In the genomic region with DNA sequence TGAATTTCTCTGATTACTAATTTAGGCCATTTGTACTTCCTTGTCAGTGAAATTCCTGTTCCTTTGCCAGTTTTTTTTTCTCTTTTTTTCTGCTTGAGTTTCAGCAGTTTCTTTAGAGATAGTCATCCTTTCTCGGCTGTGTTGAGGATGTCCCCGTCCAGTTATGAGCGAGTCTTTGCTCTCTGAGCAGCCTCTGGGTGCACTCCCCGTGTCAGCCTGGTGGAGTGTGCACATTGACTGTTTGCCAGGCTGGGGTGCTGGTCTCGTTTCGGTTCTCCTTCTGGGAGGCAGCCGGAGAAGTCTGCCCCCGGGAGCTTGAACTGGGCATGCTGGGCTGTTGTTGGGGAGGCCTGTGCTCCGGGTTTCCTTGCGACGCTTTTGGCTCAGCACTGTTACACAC, we compare ENCODE assay signal across 9 cellular contexts. TPM values are rescaled to one million over a fixed set of nuclear protein-coding genes. Genes with fewer than 3 reads are reported as not detected.
DNase-seq lines count a peak whose midpoint lies in the region; ATAC-seq and TF ChIP-seq lines count a peak whose summit lies in the region.
"Had no signal": no experiment of that assay in that cellular context is flagged by ENCODE, and none has a peak within 500 bp of the region (broad histone marks: within the 10 kb centered on the region; RNA-seq: fewer than 3 reads in every experiment).

No MANE protein-coding gene starts in this region.

- intact Hi-C loops in activated CD4-positive, alpha-beta T cell treated with anti-CD3 and anti-CD28 coated beads for 36 hours (cut with DNase I, micrococcal nuclease) = no loop called here
- intact Hi-C loops in CD8-positive, alpha-beta T cell (cut with DNase I, micrococcal nuclease) = loop anchor here in 1 of 2 experiments (5.0 kb wide), 1 partner anchor 520 kb away; the partner anchor contains the start of gene AKT1

- peak; percentile 54 for DNase-seq in activated CD4-positive, alpha-beta T cell treated with anti-CD3 and anti-CD28 coated beads for 36 hours
- DNase-seq in activated CD4-positive, alpha-beta T cell treated with anti-CD3 and anti-CD28 coated beads, Interleukin-2, amount 50 U/mL, for 4 hours = no peak
- DNase-seq in amniotic epithelial cell (ENCODE audit: low read depth) (peak; percentile 27), suprapubic skin (ENCODE audit: low spot score in 2 of 2) (no peak), GM10248 (ENCODE audit: extremely low spot score) (no peak), NCI-H128 (lab: John Stamatoyannopoulos, UW; ENCODE audit: unreplicated experiment) (no peak)
- DNase-seq in CD8-positive, alpha-beta T cell = no peak
- DNase-seq: activated naive CD8-positive, alpha-beta T cell treated with anti-CD3 and anti-CD28 coated beads, Interleukin-2, amount 10 ng/mL, durations not matched to agents 7 days and 5 days had no signal

- no peak for TF ChIP-seq EP300 in suprapubic skin (IDR thresholded peaks at IDR 0.05)

- no peaks in the 10 kb centered on the region for H3K27me3 Mint-ChIP-seq in activated CD4-positive, alpha-beta T cell treated with anti-CD3 and anti-CD28 coated beads for 36 hours
- H3K27me3 Mint-ChIP-seq in CD8-positive, alpha-beta T cell (ENCODE audit: low read depth) = no peaks in the 10 kb centered on the region

- peaks cover 45% of the 10 kb centered on the region for H3K4me1 ChIP-seq in suprapubic skin
- H3K4me1 ChIP-seq in CD8-positive, alpha-beta T cell (ENCODE audit: insufficient read depth, low read length) = peaks cover 21% of the 10 kb centered on the region

- POLR2A ChIA-PET in activated CD4-positive, alpha-beta T cell treated with anti-CD3 and anti-CD28 coated beads for 36 hours (lab: Charles Lee) = no interaction called here
- POLR2A ChIA-PET in GM10248 (lab: Yijun Ruan, JAX) = no interaction called here
- POLR2A ChIA-PET in CD8-positive, alpha-beta T cell (lab: Charles Lee) = no interaction called here

- no peak for TF ChIP-seq POLR2A in suprapubic skin (IDR thresholded peaks at IDR 0.05)

- H3K27ac Mint-ChIP-seq in activated CD4-positive, alpha-beta T cell treated with anti-CD3 and anti-CD28 coated beads for 36 hours = no peak overlapping the region
- no peak overlapping the region for H3K27ac Mint-ChIP-seq in CD8-positive, alpha-beta T cell
- H3K27ac Mint-ChIP-seq: activated naive CD8-positive, alpha-beta T cell treated with anti-CD3 and anti-CD28 coated beads, Interleukin-2, amount 10 ng/mL, durations not matched to agents 7 days and 5 days had no signal

- H3K9me3 Mint-ChIP-seq in activated CD4-positive, alpha-beta T cell treated with anti-CD3 and anti-CD28 coated beads for 36 hours (ENCODE audit: low read depth) = no peaks in the 10 kb centered on the region
- H3K9me3 Mint-ChIP-seq in CD8-positive, alpha-beta T cell = no peaks in the 10 kb centered on the region
- H3K9me3 Mint-ChIP-seq: activated naive CD8-positive, alpha-beta T cell treated with anti-CD3 and anti-CD28 coated beads, Interleukin-2, amount 10 ng/mL, durations not matched to agents 7 days and 5 days had no signal

- TF ChIP-seq CTCF in suprapubic skin (IDR thresholded peaks at IDR 0.05) = peak in 1 of 2 donors; percentile 10
- TF ChIP-seq CTCF in GM10248 (IDR thresholded peaks at IDR 0.05; ENCODE audit: control extremely low read depth, extremely low read depth, low read depth, missing control alignments) = no peak
- TF ChIP-seq CTCF in CD8-positive, alpha-beta T cell (IDR thresholded peaks at IDR 0.05) = no peak

- H3K4me1 Mint-ChIP-seq in activated CD4-positive, alpha-beta T cell treated with anti-CD3 and anti-CD28 coated beads for 36 hours = peaks cover 32% of the 10 kb centered on the region
- H3K4me1 Mint-ChIP-seq in CD8-positive, alpha-beta T cell (ENCODE audit: low read depth) = peaks cover 27% of the 10 kb centered on the region

- H3K36me3 ChIP-seq in suprapubic skin = no peaks in the 10 kb centered on the region
- no peaks in the 10 kb centered on the region for H3K36me3 ChIP-seq in CD8-positive, alpha-beta T cell (ENCODE audit: insufficient read depth, low read length)

- H3K27me3 ChIP-seq in layer of hippocampus (ENCODE audit: control insufficient read depth, insufficient read depth, low read length) (no peaks in the 10 kb centered on the region), suprapubic skin (no peaks in the 10 kb centered on the region)
- H3K27me3 ChIP-seq in CD8-positive, alpha-beta T cell (ENCODE audit: insufficient read depth, low read length) = no peaks in the 10 kb centered on the region

- H3K9me3 ChIP-seq in suprapubic skin = no peaks in the 10 kb centered on the region
- no peaks in the 10 kb centered on the region for H3K9me3 ChIP-seq in CD8-positive, alpha-beta T cell (ENCODE audit: low read length)

- CTCF ChIA-PET in activated CD4-positive, alpha-beta T cell treated with anti-CD3 and anti-CD28 coated beads for 36 hours (lab: Charles Lee) = no interaction called here
- CTCF ChIA-PET in GM10248 (lab: Yijun Ruan, JAX) = no interaction called here
- CTCF ChIA-PET in CD8-positive, alpha-beta T cell (lab: Charles Lee) = interaction anchor here (1.5 kb wide), 1 partner anchor 14 kb away, joined by 3 read pairs; no protein-coding TSS in a partner anchor

- peak overlapping the region; percentile 12 for H3K4me3 ChIP-seq in suprapubic skin
- no peak overlapping the region for H3K4me3 ChIP-seq in CD8-positive, alpha-beta T cell (ENCODE audit: low read depth, low read length)

- H3K4me3 Mint-ChIP-seq in activated CD4-positive, alpha-beta T cell treated with anti-CD3 and anti-CD28 coated beads for 36 hours = no peak overlapping the region
- no peak overlapping the region for H3K4me3 Mint-ChIP-seq in CD8-positive, alpha-beta T cell
- H3K4me3 Mint-ChIP-seq: activated naive CD8-positive, alpha-beta T cell treated with anti-CD3 and anti-CD28 coated beads, Interleukin-2, amount 10 ng/mL, durations not matched to agents 7 days and 5 days had no signal

- peak; percentile 40 for ATAC-seq in activated CD4-positive, alpha-beta T cell treated with anti-CD3 and anti-CD28 coated beads for 36 hours
- ATAC-seq in CD8-positive, alpha-beta T cell = no peak

- H3K36me3 Mint-ChIP-seq in activated CD4-positive, alpha-beta T cell treated with anti-CD3 and anti-CD28 coated beads for 36 hours (ENCODE audit: low read depth) = no peaks in the 10 kb centered on the region
- H3K36me3 Mint-ChIP-seq in CD8-positive, alpha-beta T cell = peaks cover 2% of the 10 kb centered on the region

- H3K27ac ChIP-seq in layer of hippocampus (ENCODE audit: low read depth, low read length) = peak overlapping the region; percentile 43
- H3K27ac ChIP-seq in suprapubic skin = peak overlapping the region; percentile 54
- no peak overlapping the region for H3K27ac ChIP-seq in CD8-positive, alpha-beta T cell (ENCODE audit: low read depth, low read length)

- WGBS in suprapubic skin = 29% methylated on average over 11 of the region's 11 CpGs

RNA-seq across cellular contexts. Expression of gene PACS2, which starts 3.0 kb away (rescaled TPM):
- total RNA-seq in activated CD4-positive, alpha-beta T cell treated with anti-CD3 and anti-CD28 coated beads for 36 hours = 10 to 100 TPM; 30.6 to 32.9 TPM
- 100 to 1,000 TPM in 1 of 4 donors, 10 to 100 TPM in 3; 41.9 to 100 (median 66.6) TPM for total RNA-seq in suprapubic skin
- 10 to 100 TPM; 46.5 to 56.1 TPM for total RNA-seq in CD8-positive, alpha-beta T cell

RNA-seq across cellular contexts. Expression of gene BRF1, which starts 16.7 kb away (rescaled TPM):
- 10 to 100 TPM; 20.0 to 28.1 TPM for total RNA-seq in activated CD4-positive, alpha-beta T cell treated with anti-CD3 and anti-CD28 coated beads for 36 hours
- 100 to 1,000 TPM in 1 of 4 donors, 10 to 100 TPM in 3; 37.9 to 102 (median 52.5) TPM for total RNA-seq in suprapubic skin
- total RNA-seq in CD8-positive, alpha-beta T cell = 10 to 100 TPM; 60.0 to 61.2 TPM

Comparison
In these comparisons a context has a peak if more than half of its experiments do, and no peak if none do; other contexts are left out.
1. DNase-seq: peak in activated CD4-positive, alpha-beta T cell treated with anti-CD3 and anti-CD28 coated beads for 36 hours (single experiment) and amniotic epithelial cell (single experiment); none in activated CD4-positive, alpha-beta T cell treated with anti-CD3 and anti-CD28 coated beads, Interleukin-2, amount 50 U/mL, for 4 hours (0 of 2), suprapubic skin (0 of 2), GM10248 (single experiment), NCI-H128 (single experiment) and CD8-positive, alpha-beta T cell (0 of 7).